In genomic region chr1:161313554-161314200, GRCh38 we compare ENCODE assay signal across 9 cellular contexts. TPM values are rescaled to one million over a fixed set of nuclear protein-coding genes. Genes with fewer than 3 reads are reported as not detected.
DNase-seq lines count a peak whose midpoint lies in the region; ATAC-seq and TF ChIP-seq lines count a peak whose summit lies in the region.
"Had no signal": no experiment of that assay in that cellular context is flagged by ENCODE, and none has a peak within 500 bp of the region (broad histone marks: within the 10 kb centered on the region; RNA-seq: fewer than 3 reads in every experiment).

No MANE protein-coding gene starts in this region.

- H2AK5ac ChIP-seq in mesendoderm (ENCODE audit: low read length), result no peak overlapping the region

- no peak overlapping the region for H2BK120ac ChIP-seq in mesendoderm (ENCODE audit: low read depth, low read length)

- no peak overlapping the region for H4K8ac ChIP-seq in mesendoderm (ENCODE audit: low read depth, low read length)

- no peak overlapping the region for H2BK5ac ChIP-seq in mesendoderm (ENCODE audit: low read length)

- H3K9me3 ChIP-seq in Loucy (ENCODE audit: insufficient read depth, low read depth, low read length) (no peaks in the 10 kb centered on the region), upper lobe of left lung (no peaks in the 10 kb centered on the region)

- H3K4ac ChIP-seq in mesendoderm (ENCODE audit: low read depth, low read length), result no peak overlapping the region

- no peak overlapping the region for H3K23ac ChIP-seq in mesendoderm (ENCODE audit: low read length)

- H3K18ac ChIP-seq in mesendoderm (ENCODE audit: low read length), result no peak overlapping the region

- ATAC-seq in upper lobe of left lung (ENCODE audit: low FRiP score in 2 of 2) (no peak), HG02610 (IDR thresholded peaks at IDR 0.05; ENCODE audit: unreplicated experiment) (no peak), GM21737 (IDR thresholded peaks at IDR 0.05; ENCODE audit: unreplicated experiment) (no peak)

- no peak overlapping the region for H4K5ac ChIP-seq in mesendoderm (ENCODE audit: low read length)

- peaks cover 3% of the 10 kb centered on the region for H3K79me1 ChIP-seq in mesendoderm (ENCODE audit: low read length)

- H3K56ac ChIP-seq in mesendoderm (ENCODE audit: low read length), result peak overlapping the region; percentile 87

- H3K27me3 ChIP-seq in Loucy (ENCODE audit: insufficient read depth, low read length, poor library complexity, severe bottlenecking) (no peaks in the 10 kb centered on the region), mesendoderm (ENCODE audit: insufficient read depth, low read length, poor library complexity) (no peaks in the 10 kb centered on the region), upper lobe of left lung (no peaks in the 10 kb centered on the region)

- H3K79me2 ChIP-seq in Loucy (ENCODE audit: insufficient read depth, low read length) (peaks cover 20% of the 10 kb centered on the region), mesendoderm (ENCODE audit: control insufficient read depth, insufficient read depth, low read length) (peaks cover 6% of the 10 kb centered on the region)

- H3K4me1 ChIP-seq in Loucy (ENCODE audit: insufficient read depth, low read length, poor library complexity, severe bottlenecking), result peaks cover 7% of the 10 kb centered on the region
- peaks cover 2% of the 10 kb centered on the region for H3K4me1 ChIP-seq in mesendoderm (ENCODE audit: control insufficient read depth, low read depth, low read length)
- H3K4me1 ChIP-seq in upper lobe of left lung, result peaks cover 9 to 21% (median 13%) of the 10 kb centered on the region in 4 donors

- H3K27ac ChIP-seq in caudate nucleus (ENCODE audit: low read depth, low read length) (peak overlapping the region; percentile 98), mesendoderm (ENCODE audit: low read depth, low read length) (peak overlapping the region; percentile 39), upper lobe of left lung (peak overlapping the region; percentile 93 to 98 (median 96))

- H3K36me3 ChIP-seq in Loucy (ENCODE audit: insufficient read depth, low read length) (no peaks in the 10 kb centered on the region), mesendoderm (ENCODE audit: control insufficient read depth, insufficient read depth, low read length) (no peaks in the 10 kb centered on the region), upper lobe of left lung (peaks cover 0 to 1% (median 0%) of the 10 kb centered on the region in 4 donors)

- H2AFZ ChIP-seq in Loucy (ENCODE audit: low read length), result peak overlapping the region; percentile 97

- DNase-seq in caudate nucleus (lab: John Stamatoyannopoulos, UW), result peak in 41 of 61 donors; percentile 3 to 66 (median 35)
- no peak for DNase-seq in mesendoderm
- DNase-seq in upper lobe of left lung, result no peak
- DNase-seq in H4 (ENCODE audit: low spot score), result no peak

- no CpG with 5 or more reads among the region's 28 CpGs for WGBS in mesendoderm (ENCODE audit: extremely low coverage, insufficient coverage, low lambda C conversion rate)
- 35 to 36% methylated on average over 28 of the region's 28 CpGs for WGBS in upper lobe of left lung, 2 donors

- H3K4me2 ChIP-seq in Loucy (ENCODE audit: low read depth, low read length, poor library complexity, severe bottlenecking), result peak overlapping the region; percentile 85
- peak overlapping the region; percentile 48 for H3K4me2 ChIP-seq in mesendoderm (ENCODE audit: low read length)

- no peak for TF ChIP-seq EP300 in upper lobe of left lung (IDR thresholded peaks at IDR 0.05)

- no peak overlapping the region for H2BK15ac ChIP-seq in mesendoderm (replicated peaks; ENCODE audit: low read depth)

- no peaks in the 10 kb centered on the region for H3K9me2 ChIP-seq in Loucy (replicated peaks; ENCODE audit: low read depth, low read length)

- TF ChIP-seq CTCF in GM12875 (IDR thresholded peaks at IDR 0.05; ENCODE audit: borderline replicate concordance, insufficient read depth, low read depth, low read length) (no peak), Loucy (conservative IDR thresholded peaks at IDR 0.05; ENCODE audit: low read length) (no peak), upper lobe of left lung (IDR thresholded peaks at IDR 0.05) (no peak)

- H3F3A ChIP-seq in Loucy (ENCODE audit: low read depth), result no peaks in the 10 kb centered on the region

- H3K9ac ChIP-seq in Loucy (ENCODE audit: low read depth, low read length, poor library complexity, severe bottlenecking), result peak overlapping the region; percentile 92
- peak overlapping the region; percentile 86 for H3K9ac ChIP-seq in mesendoderm (ENCODE audit: low read length)

- no peaks in the 10 kb centered on the region for H4K20me1 ChIP-seq in Loucy (ENCODE audit: insufficient read depth, low read length, poor library complexity, severe bottlenecking)

- TF ChIP-seq POLR2A in upper lobe of left lung (IDR thresholded peaks at IDR 0.05), result no peak

- H3K4me3 ChIP-seq in GM12875 (ENCODE audit: low read depth, low read length) (peak overlapping the region; percentile 80), Loucy (ENCODE audit: low read length, poor library complexity, severe bottlenecking) (peak overlapping the region; percentile 97), mesendoderm (ENCODE audit: low read length) (peak overlapping the region; percentile 10), upper lobe of left lung (peak overlapping the region; percentile 73 to 91 (median 82))

RNA-seq across cellular contexts. Expression of gene SDHC, which starts 0.5 kb away (rescaled TPM):
- 110 TPM for polyA plus RNA-seq in mesendoderm (2013, experiment 1 of 2)
- polyA plus RNA-seq in mesendoderm (2013, experiment 2 of 2), result 113 TPM
- 100 to 1,000 TPM in 2 of 6 donors, 10 to 100 TPM in 4; 17.7 to 159 (median 66.7) TPM for total RNA-seq in upper lobe of left lung
- total RNA-seq in H4 (2014; rRNA removed; shearing (Covaris generic)), result 33.2 and 42.6 TPM in 2 replicates

RNA-seq across cellular contexts. Expression of gene MPZ, which starts 3.9 kb away (rescaled TPM):
- polyA plus RNA-seq in mesendoderm (2013, experiment 1 of 2), result 2.4 TPM
- polyA plus RNA-seq in mesendoderm (2013, experiment 2 of 2), result 2.5 TPM
- 1 to 10 TPM; 1.5 to 6.9 (median 4.0) TPM for total RNA-seq in upper lobe of left lung
- total RNA-seq in H4 (2014; rRNA removed; shearing (Covaris generic)), result 0.27 and 0.39 TPM in 2 replicates

RNA-seq across cellular contexts. Expression of gene CFAP126, which starts 54.0 kb away (rescaled TPM):
- not detected for polyA plus RNA-seq in mesendoderm (2013, experiment 1 of 2)
- polyA plus RNA-seq in mesendoderm (2013, experiment 2 of 2), result not detected
- total RNA-seq in upper lobe of left lung, result 1 to 10 TPM in 4 of 6 donors, under 1 TPM in 1, not detected in 1; 0.37 to 9.5 (median 4.0) TPM
- total RNA-seq in H4 (2014; rRNA removed; shearing (Covaris generic)), result not detected in 2 replicates
- total RNA-seq: T-helper 1 cell treated with Interleukin-12 subunit alpha and Interleukin-12 subunit beta and Interleukin-4 antibody, amounts not matched to agents 30 ng/mL and 1 ng/mL, for 36 hours had no signal

RNA-seq across cellular contexts. Expression of gene PCP4L1, which starts 55.1 kb away (rescaled TPM):
- polyA plus RNA-seq in mesendoderm (2013, experiment 1 of 2), result 0.83 TPM
- polyA plus RNA-seq in mesendoderm (2013, experiment 2 of 2), result 0.66 TPM
- 1 to 10 TPM; 1.0 to 8.1 (median 5.0) TPM for total RNA-seq in upper lobe of left lung
- not detected in 2 replicates for total RNA-seq in H4 (2014; rRNA removed; shearing (Covaris generic))

Comparison
In these comparisons a context has a peak if more than half of its experiments do, and no peak if none do; other contexts are left out.
1. H3K4me3 ChIP-seq: peak in every context shown above with its lines; median percentile 97 in Loucy; 82 in upper lobe of left lung; 80 in GM12875; 10 in mesendoderm.
2. DNase-seq: peak in caudate nucleus (41 of 61); none in mesendoderm (single experiment), upper lobe of left lung (0 of 2) and H4 (single experiment).
3. H3K27ac ChIP-seq: peak in every context shown above with its lines; median percentile 98 in caudate nucleus; 96 in upper lobe of left lung; 39 in mesendoderm.